Comparison of ENCODE assay signal across 32 cellular contexts in genomic region chr7:121456785-121457359, GRCh38.
"Had no signal": no experiment of that assay in that cellular context is flagged by ENCODE, and none has a peak within 500 bp of the region (broad histone marks: within the 10 kb centered on the region; RNA-seq: fewer than 3 reads in every experiment).

No MANE protein-coding gene starts in this region.

- H3K9me3 Mint-ChIP-seq: activated naive CD4-positive, alpha-beta T cell treated with anti-CD3 and anti-CD28 coated beads, Interleukin-2, amount 10 ng/mL, durations not matched to agents 7 days and 5 days; activated naive CD8-positive, alpha-beta T cell treated with anti-CD3 and anti-CD28 coated beads, Interleukin-2, amount 50 U/mL, for 24 hours had no signal

- H3K36me3 Mint-ChIP-seq: activated naive CD4-positive, alpha-beta T cell treated with anti-CD3 and anti-CD28 coated beads, Interleukin-2, amount 10 ng/mL, durations not matched to agents 7 days and 5 days; activated naive CD8-positive, alpha-beta T cell had no signal

- H3K27ac Mint-ChIP-seq: activated CD8-positive, alpha-beta T cell treated with anti-CD3 and anti-CD28 coated beads, Interleukin-2, amount 10 ng/mL, durations not matched to agents 7 days and 5 days; activated naive CD4-positive, alpha-beta T cell treated with anti-CD3 and anti-CD28 coated beads, Interleukin-2, amount 10 ng/mL, durations not matched to agents 7 days and 5 days; activated naive CD8-positive, alpha-beta T cell; activated naive CD8-positive, alpha-beta T cell treated with anti-CD3 and anti-CD28 coated beads, Interleukin-2, amount 50 U/mL, for 24 hours; activated T-helper 1 cell treated with anti-CD3 and anti-CD28 coated beads, Interleukin-12 subunit alpha, Interleukin-12 subunit beta, Interleukin-2, Interleukin-4 antibody, amounts not matched to agents 30 ng/mL and 10 ng/mL and 1 ng/mL, durations not matched to agents 14 hours and 24 hours and 36 hours had no signal

- H3K27ac ChIP-seq: brain microvascular endothelial cell, RWPE1, VCaP had no signal

- H3K27me3 ChIP-seq: brain microvascular endothelial cell had no signal

- H3K36me3 ChIP-seq: brain microvascular endothelial cell had no signal

- DNase-seq: activated CD4-positive, alpha-beta T cell treated with anti-CD3 and anti-CD28 coated beads for 1 hour; activated CD4-positive, alpha-beta T cell treated with anti-CD3 and anti-CD28 coated beads for 48 hours; activated CD4-positive, alpha-beta T cell treated with anti-CD3 and anti-CD28 coated beads, Interleukin-2, amount 50 U/mL, for 4 hours; activated CD4-positive, CD25-positive, alpha-beta regulatory T cell; activated CD8-positive, alpha-beta T cell treated with anti-CD3 and anti-CD28 coated beads, Interleukin-2, amount 10 ng/mL, durations not matched to agents 7 days and 5 days; activated effector memory CD4-positive, alpha-beta T cell treated with Interleukin-2 at 50 U/mL for 16 hours; activated naive CD4-positive, alpha-beta T cell treated with anti-CD3 and anti-CD28 coated beads, Interleukin-2, amount 10 ng/mL, durations not matched to agents 7 days and 5 days; activated naive CD8-positive, alpha-beta T cell treated with anti-CD3 and anti-CD28 coated beads, Interleukin-2, amount 50 U/mL, for 24 hours; activated T-cell treated with anti-CD3 and anti-CD28 coated beads, Interleukin-2, amount 50 U/mL, for 4 hours; anterior cingulate cortex; brain microvascular endothelial cell; central memory CD4-positive, alpha-beta T cell; NCI-H1105; NCI-H1436 treated with DMSO at 0.1 percent for 48 hours; NCI-H187; NCI-H2081; NCI-H226; NCI-H524 treated with DMSO at 0.1 percent for 48 hours; NCI-H748 treated with DMSO at 0.1 percent for 48 hours; NK-92 treated with Interleukin-12 subunit alpha and Interleukin-12 subunit beta, amount 100 ng/mL, for 24 hours; PC-3; SIG-M5; SW 1271; T-helper 1 cell; T-helper 2 cell; T-helper 9 cell had no signal

- H3K4me1 Mint-ChIP-seq: activated naive CD4-positive, alpha-beta T cell treated with anti-CD3 and anti-CD28 coated beads, Interleukin-2, amount 10 ng/mL, durations not matched to agents 7 days and 5 days; activated naive CD8-positive, alpha-beta T cell treated with anti-CD3 and anti-CD28 coated beads, Interleukin-2, amount 50 U/mL, for 24 hours had no signal

- ATAC-seq: activated CD8-positive, alpha-beta T cell treated with anti-CD3 and anti-CD28 coated beads, Interleukin-2, amount 10 ng/mL, durations not matched to agents 7 days and 5 days; activated naive CD8-positive, alpha-beta T cell treated with anti-CD3 and anti-CD28 coated beads, Interleukin-2, amount 50 U/mL, for 24 hours; activated T-cell treated with anti-CD3 and anti-CD28 coated beads, Interleukin-2, amount 50 U/mL, for 4 hours; PC-3; Right ventricle myocardium inferior; SK-N-SH treated with all-trans-retinoic acid at 6 μM for 48 hours had no signal

- H3K4me3 Mint-ChIP-seq: activated CD8-positive, alpha-beta T cell treated with anti-CD3 and anti-CD28 coated beads, Interleukin-2, amount 10 ng/mL, durations not matched to agents 7 days and 5 days; activated naive CD4-positive, alpha-beta T cell treated with anti-CD3 and anti-CD28 coated beads, Interleukin-2, amount 10 ng/mL, durations not matched to agents 7 days and 5 days; activated naive CD8-positive, alpha-beta T cell; activated naive CD8-positive, alpha-beta T cell treated with anti-CD3 and anti-CD28 coated beads, Interleukin-2, amount 50 U/mL, for 24 hours; activated T-cell treated with anti-CD3 and anti-CD28 coated beads, Interleukin-2, amount 50 U/mL, for 4 hours; activated T-helper 1 cell treated with anti-CD3 and anti-CD28 coated beads, Interleukin-12 subunit alpha, Interleukin-12 subunit beta, Interleukin-2, Interleukin-4 antibody, amounts not matched to agents 30 ng/mL and 10 ng/mL and 1 ng/mL, durations not matched to agents 14 hours and 24 hours and 36 hours had no signal
